ENCODE assay signal across 1 cellular context in genomic region chr5:176812269-176813259, GRCh38.
TF ChIP-seq lines count a peak whose summit lies in the region.

No MANE protein-coding gene starts in this region.

TF ChIP-seq in HepG2, 621 proteins besides CTCF, POLR2A, EP300 and RAD21 (continued from another document and continues in another):
- TF ChIP-seq SALL1 (CRISPR knock-in tag; IDR thresholded peaks at IDR 0.05) (peak; percentile 37; the same call in 1 of the 2 replicates), KAT2B (IDR thresholded peaks at IDR 0.05; ENCODE audit: borderline replicate concordance, low read depth, low read length) (no peak), U2AF1 (optimal IDR thresholded peaks at IDR 0.05; ENCODE audit: low read depth, low read length) (no peak), RXRA (CRISPR knock-in tag; IDR thresholded peaks at IDR 0.05) (peak; percentile 27; the same call in 1 of the 2 replicates), ZNF672 (CRISPR knock-in tag; IDR thresholded peaks at IDR 0.05) (no peak), SRSF1 (optimal IDR thresholded peaks at IDR 0.05; ENCODE audit: low read depth, low read length) (no peak), ZFYVE20 (CRISPR knock-in tag; IDR thresholded peaks at IDR 0.05; ENCODE audit: borderline replicate concordance, low read depth) (no peak), THAP9 (CRISPR knock-in tag; IDR thresholded peaks at IDR 0.05; ENCODE audit: borderline replicate concordance) (peak; percentile 15; the same call in 1 of the 2 replicates), ZNF75D (CRISPR knock-in tag; IDR thresholded peaks at IDR 0.05; ENCODE audit: borderline replicate concordance) (no peak), KDM2A (CRISPR knock-in tag; IDR thresholded peaks at IDR 0.05; ENCODE audit: borderline replicate concordance, low read depth) (peak; percentile 57; the same call in 1 of the 2 replicates), PAF1 (CRISPR knock-in tag; IDR thresholded peaks at IDR 0.05) (no peak), SMAD3 (CRISPR knock-in tag; IDR thresholded peaks at IDR 0.05) (no peak), ZNF407 (CRISPR knock-in tag; IDR thresholded peaks at IDR 0.05; ENCODE audit: not compliant biosample characterization) (no peak), ARHGAP35 (CRISPR knock-in tag; IDR thresholded peaks at IDR 0.05; ENCODE audit: borderline replicate concordance) (no peak), ZNF883 (CRISPR knock-in tag; IDR thresholded peaks at IDR 0.05; ENCODE audit: not compliant biosample characterization) (peak; percentile 67), SKI (IDR thresholded peaks at IDR 0.05; ENCODE audit: partially characterized antibody) (no peak), DNMT1 (CRISPR knock-in tag; IDR thresholded peaks at IDR 0.05) (no peak), HNRNPL (IDR thresholded peaks at IDR 0.05; ENCODE audit: low read depth, low read length) (0 out of 2 replicates have a peak, but pooled peaks have one; percentile 33), MYC (CRISPR knock-in tag; IDR thresholded peaks at IDR 0.05; ENCODE audit: borderline replicate concordance) (peak; percentile 52; the same call in 1 of the 2 replicates), ZNF770 (CRISPR knock-in tag; IDR thresholded peaks at IDR 0.05) (peak; percentile 57; the same call in 1 of the 2 replicates), ZNF724P (CRISPR knock-in tag; IDR thresholded peaks at IDR 0.05; ENCODE audit: borderline replicate concordance) (no peak), LCORL (IDR thresholded peaks at IDR 0.05) (no peak), LCORL (CRISPR knock-in tag; IDR thresholded peaks at IDR 0.05) (no peak), ZNF616 (CRISPR knock-in tag; IDR thresholded peaks at IDR 0.05; ENCODE audit: low read depth) (no peak)
- TF ChIP-seq, protein P1, sequence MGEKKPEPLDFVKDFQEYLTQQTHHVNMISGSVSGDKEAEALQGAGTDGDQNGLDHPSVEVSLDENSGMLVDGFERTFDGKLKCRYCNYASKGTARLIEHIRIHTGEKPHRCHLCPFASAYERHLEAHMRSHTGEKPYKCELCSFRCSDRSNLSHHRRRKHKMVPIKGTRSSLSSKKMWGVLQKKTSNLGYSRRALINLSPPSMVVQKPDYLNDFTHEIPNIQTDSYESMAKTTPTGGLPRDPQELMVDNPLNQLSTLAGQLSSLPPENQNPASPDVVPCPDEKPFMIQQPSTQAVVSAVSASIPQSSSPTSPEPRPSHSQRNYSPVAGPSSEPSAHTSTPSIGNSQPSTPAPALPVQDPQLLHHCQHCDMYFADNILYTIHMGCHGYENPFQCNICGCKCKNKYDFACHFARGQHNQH (CRISPR knock-in tag; IDR thresholded peaks at IDR 0.05), result no peak
- TF ChIP-seq, protein P2, sequence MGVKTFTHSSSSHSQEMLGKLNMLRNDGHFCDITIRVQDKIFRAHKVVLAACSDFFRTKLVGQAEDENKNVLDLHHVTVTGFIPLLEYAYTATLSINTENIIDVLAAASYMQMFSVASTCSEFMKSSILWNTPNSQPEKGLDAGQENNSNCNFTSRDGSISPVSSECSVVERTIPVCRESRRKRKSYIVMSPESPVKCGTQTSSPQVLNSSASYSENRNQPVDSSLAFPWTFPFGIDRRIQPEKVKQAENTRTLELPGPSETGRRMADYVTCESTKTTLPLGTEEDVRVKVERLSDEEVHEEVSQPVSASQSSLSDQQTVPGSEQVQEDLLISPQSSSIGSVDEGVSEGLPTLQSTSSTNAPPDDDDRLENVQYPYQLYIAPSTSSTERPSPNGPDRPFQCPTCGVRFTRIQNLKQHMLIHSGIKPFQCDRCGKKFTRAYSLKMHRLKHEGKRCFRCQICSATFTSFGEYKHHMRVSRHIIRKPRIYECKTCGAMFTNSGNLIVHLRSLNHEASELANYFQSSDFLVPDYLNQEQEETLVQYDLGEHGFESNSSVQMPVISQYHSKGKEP (CRISPR knock-in tag; IDR thresholded peaks at IDR 0.05), result no peak
- TF ChIP-seq, protein P3, sequence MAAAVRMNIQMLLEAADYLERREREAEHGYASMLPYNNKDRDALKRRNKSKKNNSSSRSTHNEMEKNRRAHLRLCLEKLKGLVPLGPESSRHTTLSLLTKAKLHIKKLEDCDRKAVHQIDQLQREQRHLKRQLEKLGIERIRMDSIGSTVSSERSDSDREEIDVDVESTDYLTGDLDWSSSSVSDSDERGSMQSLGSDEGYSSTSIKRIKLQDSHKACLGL (CRISPR knock-in tag; IDR thresholded peaks at IDR 0.05), result 0 out of 2 replicates have a peak, but pooled peaks have one; percentile 34
- TF ChIP-seq, protein P4, sequence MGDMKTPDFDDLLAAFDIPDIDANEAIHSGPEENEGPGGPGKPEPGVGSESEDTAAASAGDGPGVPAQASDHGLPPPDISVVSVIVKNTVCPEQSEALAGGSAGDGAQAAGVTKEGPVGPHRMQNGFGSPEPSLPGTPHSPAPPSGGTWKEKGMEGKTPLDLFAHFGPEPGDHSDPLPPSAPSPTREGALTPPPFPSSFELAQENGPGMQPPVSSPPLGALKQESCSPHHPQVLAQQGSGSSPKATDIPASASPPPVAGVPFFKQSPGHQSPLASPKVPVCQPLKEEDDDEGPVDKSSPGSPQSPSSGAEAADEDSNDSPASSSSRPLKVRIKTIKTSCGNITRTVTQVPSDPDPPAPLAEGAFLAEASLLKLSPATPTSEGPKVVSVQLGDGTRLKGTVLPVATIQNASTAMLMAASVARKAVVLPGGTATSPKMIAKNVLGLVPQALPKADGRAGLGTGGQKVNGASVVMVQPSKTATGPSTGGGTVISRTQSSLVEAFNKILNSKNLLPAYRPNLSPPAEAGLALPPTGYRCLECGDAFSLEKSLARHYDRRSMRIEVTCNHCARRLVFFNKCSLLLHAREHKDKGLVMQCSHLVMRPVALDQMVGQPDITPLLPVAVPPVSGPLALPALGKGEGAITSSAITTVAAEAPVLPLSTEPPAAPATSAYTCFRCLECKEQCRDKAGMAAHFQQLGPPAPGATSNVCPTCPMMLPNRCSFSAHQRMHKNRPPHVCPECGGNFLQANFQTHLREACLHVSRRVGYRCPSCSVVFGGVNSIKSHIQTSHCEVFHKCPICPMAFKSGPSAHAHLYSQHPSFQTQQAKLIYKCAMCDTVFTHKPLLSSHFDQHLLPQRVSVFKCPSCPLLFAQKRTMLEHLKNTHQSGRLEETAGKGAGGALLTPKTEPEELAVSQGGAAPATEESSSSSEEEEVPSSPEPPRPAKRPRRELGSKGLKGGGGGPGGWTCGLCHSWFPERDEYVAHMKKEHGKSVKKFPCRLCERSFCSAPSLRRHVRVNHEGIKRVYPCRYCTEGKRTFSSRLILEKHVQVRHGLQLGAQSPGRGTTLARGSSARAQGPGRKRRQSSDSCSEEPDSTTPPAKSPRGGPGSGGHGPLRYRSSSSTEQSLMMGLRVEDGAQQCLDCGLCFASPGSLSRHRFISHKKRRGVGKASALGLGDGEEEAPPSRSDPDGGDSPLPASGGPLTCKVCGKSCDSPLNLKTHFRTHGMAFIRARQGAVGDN (CRISPR knock-in tag; IDR thresholded peaks at IDR 0.05), result peak; percentile 51
- TF ChIP-seq, protein P5, sequence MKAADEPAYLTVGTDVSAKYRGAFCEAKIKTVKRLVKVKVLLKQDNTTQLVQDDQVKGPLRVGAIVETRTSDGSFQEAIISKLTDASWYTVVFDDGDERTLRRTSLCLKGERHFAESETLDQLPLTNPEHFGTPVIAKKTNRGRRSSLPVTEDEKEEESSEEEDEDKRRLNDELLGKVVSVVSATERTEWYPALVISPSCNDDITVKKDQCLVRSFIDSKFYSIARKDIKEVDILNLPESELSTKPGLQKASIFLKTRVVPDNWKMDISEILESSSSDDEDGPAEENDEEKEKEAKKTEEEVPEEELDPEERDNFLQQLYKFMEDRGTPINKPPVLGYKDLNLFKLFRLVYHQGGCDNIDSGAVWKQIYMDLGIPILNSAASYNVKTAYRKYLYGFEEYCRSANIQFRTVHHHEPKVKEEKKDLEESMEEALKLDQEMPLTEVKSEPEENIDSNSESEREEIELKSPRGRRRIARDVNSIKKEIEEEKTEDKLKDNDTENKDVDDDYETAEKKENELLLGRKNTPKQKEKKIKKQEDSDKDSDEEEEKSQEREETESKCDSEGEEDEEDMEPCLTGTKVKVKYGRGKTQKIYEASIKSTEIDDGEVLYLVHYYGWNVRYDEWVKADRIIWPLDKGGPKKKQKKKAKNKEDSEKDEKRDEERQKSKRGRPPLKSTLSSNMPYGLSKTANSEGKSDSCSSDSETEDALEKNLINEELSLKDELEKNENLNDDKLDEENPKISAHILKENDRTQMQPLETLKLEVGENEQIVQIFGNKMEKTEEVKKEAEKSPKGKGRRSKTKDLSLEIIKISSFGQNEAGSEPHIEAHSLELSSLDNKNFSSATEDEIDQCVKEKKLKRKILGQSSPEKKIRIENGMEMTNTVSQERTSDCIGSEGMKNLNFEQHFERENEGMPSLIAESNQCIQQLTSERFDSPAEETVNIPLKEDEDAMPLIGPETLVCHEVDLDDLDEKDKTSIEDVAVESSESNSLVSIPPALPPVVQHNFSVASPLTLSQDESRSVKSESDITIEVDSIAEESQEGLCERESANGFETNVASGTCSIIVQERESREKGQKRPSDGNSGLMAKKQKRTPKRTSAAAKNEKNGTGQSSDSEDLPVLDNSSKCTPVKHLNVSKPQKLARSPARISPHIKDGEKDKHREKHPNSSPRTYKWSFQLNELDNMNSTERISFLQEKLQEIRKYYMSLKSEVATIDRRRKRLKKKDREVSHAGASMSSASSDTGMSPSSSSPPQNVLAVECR (CRISPR knock-in tag; IDR thresholded peaks at IDR 0.05; ENCODE audit: borderline replicate concordance), result 0 out of 2 replicates have a peak, but pooled peaks have one; percentile 14
